In the genomic region with DNA sequence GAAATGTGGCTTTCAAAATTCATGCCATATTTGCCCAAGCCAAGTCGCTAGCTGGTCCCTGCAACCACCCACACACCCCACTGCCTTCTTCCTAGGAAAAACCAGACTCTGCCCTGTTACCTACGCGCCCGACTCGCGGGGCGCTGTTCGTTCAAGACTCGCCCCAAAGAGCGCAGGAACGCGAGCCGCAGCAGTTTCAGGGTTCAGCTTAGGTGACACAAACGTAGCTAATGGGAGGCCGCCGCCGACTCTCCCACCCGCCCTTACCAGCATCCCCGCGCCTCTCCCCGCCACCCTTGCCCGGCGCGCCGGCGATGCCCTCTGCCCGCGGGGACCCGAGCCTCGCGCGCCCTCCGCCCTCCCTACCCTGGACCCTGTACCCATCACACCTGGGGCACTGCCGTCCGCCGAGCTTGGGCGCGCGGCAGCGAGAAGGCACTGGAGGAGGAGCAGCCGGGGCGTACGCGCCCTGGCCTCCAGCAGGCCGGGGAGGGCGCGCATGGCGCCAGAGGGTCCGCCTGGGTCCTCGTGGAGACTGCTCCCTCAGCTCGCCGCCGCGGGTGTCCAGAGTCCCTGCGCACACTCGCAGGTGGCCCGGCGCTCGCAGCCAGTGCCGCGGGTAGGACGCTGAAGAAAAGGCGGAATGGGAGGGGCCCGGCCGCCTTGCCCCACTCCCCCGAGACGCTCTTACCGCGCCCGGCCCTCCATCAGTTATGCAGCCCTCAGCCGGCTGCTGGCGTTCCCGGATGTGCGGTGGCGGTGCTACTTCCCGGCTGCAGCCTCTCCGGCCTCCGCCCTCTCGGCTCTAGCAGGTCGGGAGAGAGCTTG, we compare ENCODE assay signal across 8 cellular contexts. TPM values are rescaled to one million over a fixed set of nuclear protein-coding genes. Genes with fewer than 3 reads are reported as not detected.
DNase-seq lines count a peak whose midpoint lies in the region; ATAC-seq and TF ChIP-seq lines count a peak whose summit lies in the region.

A gene with protein sequence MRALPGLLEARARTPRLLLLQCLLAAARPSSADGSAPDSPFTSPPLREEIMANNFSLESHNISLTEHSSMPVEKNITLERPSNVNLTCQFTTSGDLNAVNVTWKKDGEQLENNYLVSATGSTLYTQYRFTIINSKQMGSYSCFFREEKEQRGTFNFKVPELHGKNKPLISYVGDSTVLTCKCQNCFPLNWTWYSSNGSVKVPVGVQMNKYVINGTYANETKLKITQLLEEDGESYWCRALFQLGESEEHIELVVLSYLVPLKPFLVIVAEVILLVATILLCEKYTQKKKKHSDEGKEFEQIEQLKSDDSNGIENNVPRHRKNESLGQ (minus strand): TSS at position 638 of the 828 bp plus-strand sequence. CDS start 137 bp downstream, at position 501.

- peak; percentile 64 for ATAC-seq in HG02610 (IDR thresholded peaks at IDR 0.05; ENCODE audit: unreplicated experiment)
- ATAC-seq in activated CD4-positive, CD25-positive, alpha-beta regulatory T cell treated with anti-CD3 and anti-CD28 coated beads, Interleukin-2, amount 50 U/mL, for 24 hours = peak; percentile 72 to 74

- H3K9me3 Mint-ChIP-seq in chondrocyte (ENCODE audit: low read depth) = no peaks in the 10 kb centered on the region

- 0 to 2% methylated on average over 26 to 56 of the region's 80 CpGs for WGBS in lower leg skin, 2 donors

- peaks cover 10% of the 10 kb centered on the region for H3K4me1 Mint-ChIP-seq in chondrocyte (ENCODE audit: low read depth)

- H3K27me3 Mint-ChIP-seq in chondrocyte (ENCODE audit: low read depth) = peaks cover 4% of the 10 kb centered on the region

- peak within 1 kb of the TSS; percentile 75 for H3K4me3 Mint-ChIP-seq in chondrocyte (ENCODE audit: unreplicated experiment)

- H3K4me3 ChIP-seq in GM12875 (ENCODE audit: low read depth, low read length) = peak within 1 kb of the TSS; percentile 90
- H3K4me3 ChIP-seq in lower leg skin (ENCODE audit: low read depth, poor library complexity, severe bottlenecking) = peak within 1 kb of the TSS; percentile 50

- no peak for TF ChIP-seq POLR2A in lower leg skin (IDR thresholded peaks at IDR 0.05)

- peak; percentile 19 for DNase-seq in NCI-H128 (lab: John Stamatoyannopoulos, UW; ENCODE audit: unreplicated experiment)
- no peak for DNase-seq in chondrocyte (ENCODE audit: low spot score)
- DNase-seq in lower leg skin (ENCODE audit: low spot score in 2 of 2) = peak in 1 of 2 donors; percentile 89
- DNase-seq in stimulated activated CD4-positive, alpha-beta T cell treated with anti-CD3 and anti-CD28 coated beads, TNF-alpha, amount 100 ng/mL, for 4 hours (ENCODE audit: low read depth in 3 of 3) = peak; percentile 56 to 66 (median 62)
- DNase-seq in SW480 (ENCODE audit: low spot score) = no peak

- H3K27ac Mint-ChIP-seq in chondrocyte (ENCODE audit: unreplicated experiment) = no peak within 1 kb of the TSS

- intact Hi-C loops in lower leg skin (cut with DNase I; ENCODE audit: low total_unique reads) = no loop called here

- H3K36me3 Mint-ChIP-seq in chondrocyte (ENCODE audit: low read depth) = no peaks in the 10 kb centered on the region

- peak; percentile 53 for TF ChIP-seq CTCF in GM12875 (IDR thresholded peaks at IDR 0.05; ENCODE audit: borderline replicate concordance, insufficient read depth, low read depth, low read length)
- TF ChIP-seq CTCF in chondrocyte (IDR thresholded peaks at IDR 0.05) = peak; percentile 58
- no peak for TF ChIP-seq CTCF in lower leg skin (IDR thresholded peaks at IDR 0.05)

RNA-seq across cellular contexts. Expression of the gene that starts here (rescaled TPM):
- total RNA-seq in chondrocyte (5.7 to 11.5 TPM (median 7.8 TPM) in 3 replicates), lower leg skin (10 to 100 TPM; 20.0 to 69.2 (median 35.2) TPM)

Comparison
In these comparisons a context has a peak if more than half of its experiments do, and no peak if none do; other contexts are left out.
1. CTCF ChIP-seq: peak in GM12875 (single experiment) and chondrocyte (single experiment); none in lower leg skin (0 of 3).
2. DNase-seq: peak in NCI-H128 (single experiment) and stimulated activated CD4-positive, alpha-beta T cell treated with anti-CD3 and anti-CD28 coated beads, TNF-alpha, amount 100 ng/mL, for 4 hours (3 of 3); none in chondrocyte (single experiment) and SW480 (single experiment).